ENCODE assay signal across 8 cellular contexts in the genomic region with DNA sequence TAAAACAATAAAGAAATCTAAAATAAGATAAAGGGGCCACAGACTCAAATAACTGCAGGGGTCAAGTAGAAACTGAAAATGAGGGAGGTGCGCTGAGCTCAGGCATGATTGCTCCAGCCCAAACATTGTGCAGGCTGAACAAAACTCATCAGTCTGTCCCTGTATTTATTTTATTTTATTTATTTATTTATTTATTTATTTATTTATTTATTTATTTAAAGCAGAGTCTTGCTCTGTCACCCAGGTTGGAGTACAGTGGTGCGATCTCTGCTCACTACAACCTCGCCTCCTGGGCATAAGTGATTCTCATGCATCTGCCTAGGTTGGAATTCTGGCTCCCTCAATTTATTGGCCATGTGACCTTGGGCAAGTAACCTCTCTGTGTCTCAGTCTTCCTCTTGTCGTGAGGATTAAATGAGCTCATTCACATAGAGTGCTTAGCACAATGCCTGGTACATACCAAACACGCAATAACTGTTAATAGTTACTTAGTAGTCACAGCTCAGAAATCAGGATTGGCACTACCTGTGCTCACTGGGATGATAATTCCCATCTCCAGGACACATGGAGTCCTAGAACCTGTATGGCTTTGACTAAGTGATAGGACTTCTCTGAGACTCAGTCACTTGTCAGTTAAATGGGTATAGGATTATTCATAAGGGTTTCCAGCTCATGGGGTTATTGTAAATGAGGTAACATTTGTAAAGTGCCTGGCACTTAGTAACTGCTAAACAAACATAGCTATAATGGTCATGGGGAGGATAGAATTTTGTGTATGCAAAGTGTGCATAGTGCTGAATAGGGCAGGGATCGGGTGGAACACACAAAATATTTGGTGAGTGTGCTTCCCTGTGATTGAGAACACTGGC. TPM values are rescaled to one million over a fixed set of nuclear protein-coding genes. Genes with fewer than 3 reads are reported as not detected.
DNase-seq lines count a peak whose midpoint lies in the region; ATAC-seq, FAIRE-seq and TF ChIP-seq lines count a peak whose summit lies in the region.
"Had no signal": no experiment of that assay in that cellular context is flagged by ENCODE, and none has a peak within 500 bp of the region (broad histone marks: within the 10 kb centered on the region; RNA-seq: fewer than 3 reads in every experiment).

No MANE protein-coding gene starts in this region.

- H3K4me1 ChIP-seq in PC-9 (replicated peaks; ENCODE audit: insufficient read depth), result peaks cover 10% of the 10 kb centered on the region
- peaks cover 3% of the 10 kb centered on the region in 2 donors for H3K4me1 ChIP-seq in esophagus (ENCODE audit: control insufficient read depth in 2 of 2, insufficient read depth in 2 of 2, low read length in 1 of 2)

- H3K9me3 ChIP-seq in PC-9 (ENCODE audit: insufficient read depth, low read depth) (no peaks in the 10 kb centered on the region), esophagus (ENCODE audit: control insufficient read depth in 2 of 2, insufficient read depth in 1 of 2, low read depth in 1 of 2, low read length in 1 of 2) (no peaks in the 10 kb centered on the region)

- H3K27me3 ChIP-seq in PC-9 (ENCODE audit: insufficient read depth, low read depth) (no peaks in the 10 kb centered on the region), esophagus (ENCODE audit: control insufficient read depth in 1 of 2, insufficient read depth in 2 of 2, low read length in 2 of 2) (no peaks in the 10 kb centered on the region)

- ATAC-seq in GM21529 (IDR thresholded peaks at IDR 0.05; ENCODE audit: unreplicated experiment), result no peak

- no peaks in the 10 kb centered on the region; the same call in 1 of the 2 replicates for H3F3A ChIP-seq in PC-9 (ENCODE audit: insufficient read depth, low read depth)

- H4K20me1 ChIP-seq in PC-9 (ENCODE audit: insufficient read depth), result no peaks in the 10 kb centered on the region

- peak overlapping the region; percentile 93 for H3K4me2 ChIP-seq in PC-9

- H3K36me3 ChIP-seq in PC-9 (ENCODE audit: low read depth) (no peaks in the 10 kb centered on the region), esophagus (ENCODE audit: control insufficient read depth in 2 of 2, insufficient read depth in 2 of 2, low read length in 1 of 2) (no peaks in the 10 kb centered on the region)

- H3K79me2 ChIP-seq in PC-9 (ENCODE audit: low read depth), result no peaks in the 10 kb centered on the region

- no peak for TF ChIP-seq CTCF in PC-9 (conservative IDR thresholded peaks at IDR 0.05)

- peak overlapping the region; percentile 64; the same call in 1 of the 2 replicates for H3K4me3 ChIP-seq in PC-9
- no peak overlapping the region for H3K4me3 ChIP-seq in esophagus (ENCODE audit: low read depth in 1 of 2, low read length in 2 of 2)

- POLR2A ChIA-PET in PC-9 (lab: Charles Lee; ENCODE audit: unreplicated experiment), result interaction anchor here (0.6 to 0.9 kb wide), 2 partner anchors 11 to 57 kb away, joined by 4 read pairs; no protein-coding TSS in a partner anchor

- WGBS in esophagus, 2 donors, result 70 to 73% methylated on average over 6 of the region's 6 CpGs

- FAIRE-seq in GM12891 (lab: Jason Lieb, UNC), result peak; percentile 43

- CTCF ChIA-PET in PC-9 (lab: Charles Lee), result interaction anchor here (1.1 to 1.2 kb wide), 2 partner anchors 82 to 89 kb away, joined by 4 to 7 read pairs; no protein-coding TSS in a partner anchor

- H3K27ac ChIP-seq in PC-9 (no peak overlapping the region), esophagus (ENCODE audit: low read depth in 2 of 2, low read length in 1 of 2) (peak overlapping the region; percentile 35 to 83)

- DNase-seq in GM12891 (ENCODE audit: insufficient read length, low spot score), result no peak
- DNase-seq in PC-9, result no peak
- peak; percentile 68 for DNase-seq in renal cortical epithelial cell (ENCODE audit: low read depth)
- DNase-seq in Kasumi-1 (lab: John Stamatoyannopoulos, UW), result no peak
- DNase-seq in COR-L47 (lab: John Stamatoyannopoulos, UW), result no peak
- DNase-seq: activated CD4-positive, alpha-beta T cell treated with anti-CD3 and anti-CD28 coated beads for 48 hours had no signal

- intact Hi-C loops in PC-9 (cut with micrococcal nuclease; ENCODE audit: unreplicated experiment), result no loop called here

- BruUV-seq in PC-9 (replicated peaks; lab: Mats Ljungman, UMichigan), result no TSS peak

- no peak overlapping the region for H2AFZ ChIP-seq in PC-9

- H3K9me2 ChIP-seq in PC-9 (ENCODE audit: insufficient read depth), result no peaks in the 10 kb centered on the region

- TF ChIP-seq POLR2A in GM12891 (IDR thresholded peaks at IDR 0.05; ENCODE audit: low read depth, low read length), result no peak

TF ChIP-seq in GM12891, 5 proteins besides CTCF, POLR2A, EP300 and RAD21:
- TF ChIP-seq PAX5 (IDR thresholded peaks at IDR 0.05; ENCODE audit: insufficient read depth, low read length, severe bottlenecking) (no peak), SPI1 (IDR thresholded peaks at IDR 0.05; ENCODE audit: low read depth, low read length) (no peak), POU2F2 (IDR thresholded peaks at IDR 0.05; ENCODE audit: low read depth, low read length) (no peak), POLR2AphosphoS5 (IDR thresholded peaks at IDR 0.05; ENCODE audit: low read depth, low read length) (no peak), TAF1 (IDR thresholded peaks at IDR 0.05; ENCODE audit: low read depth, low read length) (no peak)

RNA-seq across cellular contexts. Expression of gene SPEG, which starts 6.0 kb away (rescaled TPM):
- not detected for polyA plus RNA-seq in GM12891 (2012; ENCODE audit: low read depth, missing spikeins)
- 46.8 and 55.8 TPM in 2 replicates for total RNA-seq in PC-9 (2021)
- polyA plus RNA-seq in esophagus, result 10 to 100 TPM; 22.3 to 37.7 TPM
- 2.3 and 10.8 TPM in 2 replicates for total RNA-seq in renal cortical epithelial cell

RNA-seq across cellular contexts. Expression of gene DES, which starts 22.4 kb away (rescaled TPM):
- not detected for polyA plus RNA-seq in GM12891 (2012; ENCODE audit: low read depth, missing spikeins)
- total RNA-seq in PC-9 (2021) (0.60 TPM in 1 of 2 replicates, not detected in the other), renal cortical epithelial cell (0.30 and 0.69 TPM in 2 replicates)
- polyA plus RNA-seq in esophagus, result 100 to 1,000 TPM; 672 to 686 TPM

RNA-seq across cellular contexts. Expression of gene DNPEP, which starts 52.9 kb away (rescaled TPM):
- 50.7 TPM for polyA plus RNA-seq in GM12891 (2012; ENCODE audit: low read depth, missing spikeins)
- total RNA-seq in PC-9 (2021) (99.1 and 107 TPM in 2 replicates), renal cortical epithelial cell (53.1 and 61.0 TPM in 2 replicates)
- 10 to 100 TPM; 46.2 to 49.6 TPM for polyA plus RNA-seq in esophagus

RNA-seq across cellular contexts. Expression of gene GMPPA, which starts 58.1 kb away (rescaled TPM):
- polyA plus RNA-seq in GM12891 (2012; ENCODE audit: low read depth, missing spikeins), result 32.6 TPM
- total RNA-seq in PC-9 (2021), result 44.7 and 57.2 TPM in 2 replicates
- 10 to 100 TPM; 18.4 to 25.5 TPM for polyA plus RNA-seq in esophagus
- 32.0 and 43.2 TPM in 2 replicates for total RNA-seq in renal cortical epithelial cell
